Comparison of ENCODE assay signal across 18 cellular contexts in the genomic region with DNA sequence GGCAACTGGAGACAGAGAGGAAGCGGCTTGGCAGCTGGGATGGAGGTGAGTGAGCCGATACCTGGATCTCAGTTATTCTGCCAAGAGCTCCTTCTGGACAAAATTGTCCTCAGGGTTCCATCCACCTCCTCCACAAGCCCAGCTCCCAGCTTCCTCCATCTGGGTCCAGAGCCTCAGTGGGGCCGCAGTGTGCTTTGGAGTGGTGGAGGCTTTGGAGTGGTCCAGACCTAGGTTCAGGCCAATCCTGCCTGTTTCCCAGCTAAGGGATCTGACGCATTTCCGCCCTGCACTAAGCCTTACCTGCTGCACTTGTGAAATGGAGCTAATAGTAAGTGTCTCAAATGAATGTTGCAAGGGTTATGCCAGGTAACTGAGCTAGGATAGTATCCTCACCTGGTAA.
DNase-seq lines count a peak whose midpoint lies in the region; ATAC-seq, FAIRE-seq and TF ChIP-seq lines count a peak whose summit lies in the region.
"Had no signal": no experiment of that assay in that cellular context is flagged by ENCODE, and none has a peak within 500 bp of the region (broad histone marks: within the 10 kb centered on the region; RNA-seq: fewer than 3 reads in every experiment).

No MANE protein-coding gene starts in this region.

- no peaks in the 10 kb centered on the region for H3K9me3 Mint-ChIP-seq in natural killer cell
- H3K9me3 Mint-ChIP-seq: CD4-positive, alpha-beta memory T cell had no signal

- no peaks in the 10 kb centered on the region for H3K4me1 ChIP-seq in upper lobe of right lung

- no peak overlapping the region for H3K4me3 ChIP-seq in upper lobe of right lung
- H3K4me3 ChIP-seq: GM23248 had no signal

- no peak overlapping the region for H3K27ac Mint-ChIP-seq in natural killer cell
- H3K27ac Mint-ChIP-seq: CD4-positive, alpha-beta memory T cell had no signal

- no peaks in the 10 kb centered on the region for H3K9me3 ChIP-seq in upper lobe of right lung

- H3K27me3 ChIP-seq in upper lobe of right lung = no peaks in the 10 kb centered on the region

- peaks cover 0 to 2% of the 10 kb centered on the region in 2 donors for H3K27me3 Mint-ChIP-seq in natural killer cell (ENCODE audit: low read depth in 2 of 2)

- FAIRE-seq in D721Med (lab: Jason Lieb, UNC) = no peak
- FAIRE-seq: G401.6, GM12892, H1 had no signal

- no peak for TF ChIP-seq CTCF in upper lobe of right lung (IDR thresholded peaks at IDR 0.05)
- TF ChIP-seq CTCF in natural killer cell (IDR thresholded peaks at IDR 0.05) = no peak
- no peak for TF ChIP-seq CTCF in D721Med (IDR thresholded peaks at IDR 0.05; ENCODE audit: insufficient read depth, missing control alignments)

- no peak overlapping the region for H3K27ac ChIP-seq in upper lobe of right lung
- H3K27ac ChIP-seq: GM23248 had no signal

- H3K36me3 Mint-ChIP-seq in natural killer cell = no peaks in the 10 kb centered on the region
- H3K36me3 Mint-ChIP-seq: CD4-positive, alpha-beta memory T cell had no signal

- no peak for ATAC-seq in left lobe of liver
- ATAC-seq in upper lobe of right lung = no peak
- no peak for ATAC-seq in natural killer cell

- intact Hi-C loops in upper lobe of right lung (cut with DNase I) = no loop called here
- intact Hi-C loops in natural killer cell (cut with micrococcal nuclease) = no loop called here

- H3K4me3 Mint-ChIP-seq in natural killer cell = no peak overlapping the region
- H3K4me3 Mint-ChIP-seq: CD4-positive, alpha-beta memory T cell had no signal

- no peaks in the 10 kb centered on the region for H3K36me3 ChIP-seq in upper lobe of right lung

- DNase-seq in activated effector memory CD4-positive, alpha-beta T cell treated with anti-CD3 and anti-CD28 coated beads, Interleukin-2, amount 50 U/mL, for 16 hours = peak; percentile 36
- no peak for DNase-seq in activated effector memory CD4-positive, alpha-beta T cell treated with Interleukin-2 at 50 U/mL for 16 hours
- DNase-seq in left lobe of liver (ENCODE audit: low spot score) (peak; percentile 23), upper lobe of right lung (peak; percentile 28), natural killer cell (no peak), D721Med (ENCODE audit: insufficient read length, low spot score) (no peak)
- DNase-seq: C1 segment of cervical spinal cord; Calu3; CD4-positive, alpha-beta memory T cell; COR-L47; DMS153; DND-41; GM23248; H7; HCEC 1CT had no signal

- H3K4me1 Mint-ChIP-seq in natural killer cell = no peaks in the 10 kb centered on the region
- H3K4me1 Mint-ChIP-seq: CD4-positive, alpha-beta memory T cell had no signal

Comparison
In these comparisons a context has a peak if more than half of its experiments do, and no peak if none do; other contexts are left out.
1. DNase-seq: peak in activated effector memory CD4-positive, alpha-beta T cell treated with anti-CD3 and anti-CD28 coated beads, Interleukin-2, amount 50 U/mL, for 16 hours (single experiment), left lobe of liver (single experiment) and upper lobe of right lung (single experiment); none in activated effector memory CD4-positive, alpha-beta T cell treated with Interleukin-2 at 50 U/mL for 16 hours (single experiment), natural killer cell (single experiment) and D721Med (single experiment).